Comparison of ENCODE assay signal across 24 cellular contexts in the genomic region with DNA sequence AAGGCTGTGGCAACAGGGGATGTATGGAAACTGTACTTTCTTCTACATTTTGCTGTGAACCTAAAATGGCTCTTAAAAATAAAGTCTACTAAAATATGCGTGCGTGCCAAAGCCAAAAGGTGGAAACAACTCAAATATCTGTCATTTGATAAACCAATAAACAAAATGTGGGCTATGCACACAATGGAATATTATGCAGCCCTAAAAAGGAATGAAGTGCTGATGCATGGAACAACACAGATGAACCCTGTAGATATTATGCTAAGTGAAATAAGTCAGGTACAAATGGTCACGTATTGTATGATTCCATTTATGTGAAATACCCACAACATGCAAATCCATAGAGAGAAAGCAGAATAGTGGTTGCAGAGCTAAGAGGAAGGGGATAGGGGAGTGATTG. TPM values are rescaled to one million over a fixed set of nuclear protein-coding genes. Genes with fewer than 3 reads are reported as not detected.
A peak's percentile ranks its signal among the peaks of the same experiment; 100 is the strongest.
DNase-seq lines count a peak whose midpoint lies in the region; ATAC-seq, FAIRE-seq and TF ChIP-seq lines count a peak whose summit lies in the region.
"Had no signal": no experiment of that assay in that cellular context is flagged by ENCODE, and none has a peak within 500 bp of the region (broad histone marks: within the 10 kb centered on the region; RNA-seq: fewer than 3 reads in every experiment).

No MANE protein-coding gene starts in this region.

- H3K9me3 Mint-ChIP-seq in astrocyte (ENCODE audit: unreplicated experiment) (peaks cover 6% of the 10 kb centered on the region), neural progenitor cell (peaks cover 12% of the 10 kb centered on the region)

- H3K36me3 ChIP-seq in HEK293 (ENCODE audit: control insufficient read depth in 2 of 2, insufficient read depth in 1 of 2, low read length in 2 of 2) (no peaks in the 10 kb centered on the region), astrocyte (ENCODE audit: insufficient read depth, low read length) (no peaks in the 10 kb centered on the region), neural progenitor cell (no peaks in the 10 kb centered on the region)
- H3K36me3 ChIP-seq: BE2C had no signal

- peak; percentile 17 for FAIRE-seq in astrocyte (lab: Jason Lieb, UNC)
- FAIRE-seq: A204.1, D721Med, G401.6, GM12891, GM18507 had no signal

- H3K4me1 Mint-ChIP-seq in astrocyte (ENCODE audit: low read depth, unreplicated experiment), result no peaks in the 10 kb centered on the region
- H3K4me1 Mint-ChIP-seq in neural progenitor cell, result peaks cover 27% of the 10 kb centered on the region

- no peak for ATAC-seq in HG02642 (IDR thresholded peaks at IDR 0.05; ENCODE audit: poor library complexity, unreplicated experiment)
- ATAC-seq in GM19467 (IDR thresholded peaks at IDR 0.05; ENCODE audit: unreplicated experiment), result no peak

- no peak overlapping the region for H3K4me2 ChIP-seq in astrocyte (ENCODE audit: low read length)
- no peak overlapping the region for H3K4me2 ChIP-seq in neural progenitor cell
- H3K4me2 ChIP-seq: BLaER1 had no signal

- DNase-seq in astrocyte (ENCODE audit: low read depth) (no peak), neural progenitor cell (ENCODE audit: low spot score) (no peak), middle frontal gyrus (ENCODE audit: extremely low spot score, low spot score) (no peak), NCI-H2081 treated with DMSO at 0.1 percent for 48 hours (lab: John Stamatoyannopoulos, UW) (no peak)
- DNase-seq: 8988T; ACHN; BE2C; C1 segment of cervical spinal cord; CD4-positive, alpha-beta memory T cell; CD4-positive, CD25-positive, alpha-beta regulatory T cell; CD8-positive, alpha-beta memory T cell; COR-L47; DMS79 treated with DMSO at 0.1 percent for 48 hours; GF-D8 had no signal

- no peaks in the 10 kb centered on the region for H3K9me3 ChIP-seq in HEK293 (ENCODE audit: control insufficient read depth, insufficient read depth, low read depth, low read length)
- H3K9me3 ChIP-seq in astrocyte (ENCODE audit: insufficient read depth, low read depth, low read length), result no peaks in the 10 kb centered on the region
- peaks cover 4% of the 10 kb centered on the region for H3K9me3 ChIP-seq in neural progenitor cell (ENCODE audit: low read depth)
- H3K9me3 ChIP-seq: BE2C had no signal

- H2AFZ ChIP-seq in astrocyte (ENCODE audit: low read depth, low read length) (no peak overlapping the region), neural progenitor cell (replicated peaks) (no peak overlapping the region)

- H3K9ac ChIP-seq in astrocyte (ENCODE audit: low read length), result no peak overlapping the region
- H3K9ac ChIP-seq in neural progenitor cell, result no peak overlapping the region
- H3K9ac ChIP-seq: BLaER1 had no signal

- H3K27ac ChIP-seq in HEK293 (ENCODE audit: extremely low read depth, low read depth, low read length) (no peak overlapping the region), astrocyte (ENCODE audit: low read depth, low read length) (no peak overlapping the region), neural progenitor cell (no peak overlapping the region)

- H3K27ac Mint-ChIP-seq in astrocyte (ENCODE audit: unreplicated experiment), result no peak overlapping the region
- peak overlapping the region; percentile 5 for H3K27ac Mint-ChIP-seq in neural progenitor cell
- H3K27ac Mint-ChIP-seq: CD14-positive monocyte; CD8-positive, alpha-beta memory T cell had no signal

- H3K4me1 ChIP-seq in HEK293 (ENCODE audit: control insufficient read depth, insufficient read depth, low read length) (no peaks in the 10 kb centered on the region), astrocyte (ENCODE audit: insufficient read depth, low read length) (no peaks in the 10 kb centered on the region), neural progenitor cell (peaks cover 8% of the 10 kb centered on the region)
- H3K4me1 ChIP-seq: BE2C had no signal

- CTCF ChIA-PET in HEK293 (lab: Yijun Ruan, JAX), result no interaction called here

- POLR2A ChIA-PET in HEK293 (lab: Yijun Ruan, JAX), result no interaction called here

- H3F3A ChIP-seq in neural progenitor cell (ENCODE audit: low read depth), result no peaks in the 10 kb centered on the region

- H3K79me2 ChIP-seq in astrocyte (ENCODE audit: insufficient read depth, low read length) (no peaks in the 10 kb centered on the region), neural progenitor cell (ENCODE audit: low read depth) (no peaks in the 10 kb centered on the region)

- H3K4me3 Mint-ChIP-seq in astrocyte (ENCODE audit: unreplicated experiment) (no peak overlapping the region), neural progenitor cell (no peak overlapping the region)
- H3K4me3 Mint-ChIP-seq: CD14-positive monocyte; CD4-positive, alpha-beta memory T cell; CD4-positive, CD25-positive, alpha-beta regulatory T cell; CD8-positive, alpha-beta memory T cell had no signal

- H3K36me3 Mint-ChIP-seq in astrocyte (ENCODE audit: low read depth, unreplicated experiment), result no peaks in the 10 kb centered on the region
- peaks cover 2% of the 10 kb centered on the region for H3K36me3 Mint-ChIP-seq in neural progenitor cell
- H3K36me3 Mint-ChIP-seq: CD4-positive, CD25-positive, alpha-beta regulatory T cell had no signal

- peaks cover 12% of the 10 kb centered on the region for H3K27me3 Mint-ChIP-seq in astrocyte (ENCODE audit: low read depth, unreplicated experiment)
- peaks cover 10% of the 10 kb centered on the region for H3K27me3 Mint-ChIP-seq in neural progenitor cell (ENCODE audit: insufficient read depth, low read depth)

- TF ChIP-seq CTCF in HEK293 (tag by site-specific recombination; IDR thresholded peaks at IDR 0.05) (no peak), astrocyte (IDR thresholded peaks at IDR 0.05; ENCODE audit: insufficient read depth, low read depth, low read length) (no peak), neural progenitor cell (IDR thresholded peaks at IDR 0.05) (no peak)

- H3K4me3 ChIP-seq in HEK293 (ENCODE audit: low read depth, low read length) (no peak overlapping the region), astrocyte (ENCODE audit: insufficient read depth, low read depth, low read length) (no peak overlapping the region), neural progenitor cell (no peak overlapping the region)
- H3K4me3 ChIP-seq: BLaER1 had no signal

- no peaks in the 10 kb centered on the region for H4K20me1 ChIP-seq in astrocyte (ENCODE audit: insufficient read depth, low read length)
- H4K20me1 ChIP-seq in neural progenitor cell (ENCODE audit: low read depth), result no peaks in the 10 kb centered on the region
- H4K20me1 ChIP-seq: BLaER1 had no signal

- H3K27me3 ChIP-seq in astrocyte (ENCODE audit: insufficient read depth, low read length) (no peaks in the 10 kb centered on the region), neural progenitor cell (no peaks in the 10 kb centered on the region)
- H3K27me3 ChIP-seq: BE2C, BLaER1 had no signal

TF ChIP-seq in HEK293, 187 proteins besides CTCF, POLR2A, EP300 and RAD21:
- no peak for TF ChIP-seq KLF8 (tag by site-specific recombination; IDR thresholded peaks at IDR 0.05)
- peak; percentile 92 for TF ChIP-seq ZNF146 (tag by site-specific recombination; IDR thresholded peaks at IDR 0.05)
- no peak for TF ChIP-seq KLF10 (tag by site-specific recombination; IDR thresholded peaks at IDR 0.05)
- TF ChIP-seq, protein P1, sequence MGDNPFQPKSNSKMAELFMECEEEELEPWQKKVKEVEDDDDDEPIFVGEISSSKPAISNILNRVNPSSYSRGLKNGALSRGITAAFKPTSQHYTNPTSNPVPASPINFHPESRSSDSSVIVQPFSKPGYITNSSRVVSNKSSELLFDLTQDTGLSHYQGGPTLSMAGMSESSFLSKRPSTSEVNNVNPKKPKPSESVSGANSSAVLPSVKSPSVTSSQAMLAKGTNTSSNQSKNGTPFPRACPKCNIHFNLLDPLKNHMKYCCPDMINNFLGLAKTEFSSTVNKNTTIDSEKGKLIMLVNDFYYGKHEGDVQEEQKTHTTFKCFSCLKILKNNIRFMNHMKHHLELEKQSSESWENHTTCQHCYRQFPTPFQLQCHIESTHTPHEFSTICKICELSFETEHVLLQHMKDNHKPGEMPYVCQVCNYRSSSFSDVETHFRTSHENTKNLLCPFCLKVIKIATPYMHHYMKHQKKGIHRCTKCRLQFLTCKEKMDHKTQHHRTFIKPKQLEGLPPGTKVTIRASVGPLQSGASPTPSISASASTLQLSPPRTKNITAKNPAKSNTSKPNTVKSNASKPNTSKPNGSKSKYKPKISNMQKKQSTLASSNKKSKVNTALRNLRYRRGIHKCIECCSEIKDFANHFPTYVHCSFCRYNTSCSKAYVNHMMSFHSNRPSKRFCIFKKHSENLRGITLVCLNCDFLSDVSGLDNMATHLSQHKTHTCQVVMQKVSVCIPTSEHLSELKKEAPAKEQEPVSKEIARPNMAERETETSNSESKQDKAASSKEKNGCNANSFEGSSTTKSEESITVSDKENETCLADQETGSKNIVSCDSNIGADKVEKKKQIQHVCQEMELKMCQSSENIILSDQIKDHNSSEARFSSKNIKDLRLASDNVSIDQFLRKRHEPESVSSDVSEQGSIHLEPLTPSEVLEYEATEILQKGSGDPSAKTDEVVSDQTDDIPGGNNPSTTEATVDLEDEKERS (tag by site-specific recombination; IDR thresholded peaks at IDR 0.05), result 0 out of 2 replicates have a peak, but pooled peaks have one; percentile 33

RNA-seq across cellular contexts. Expression of gene CACNA2D4, which starts 8.0 kb away (rescaled TPM):
- total RNA-seq in astrocyte (0.09 and 0.26 TPM in 2 replicates), neural progenitor cell (ENCODE audit: low replicate concordance) (3.0 and 8.5 TPM in 2 replicates)
